1 cellular context compared by ENCODE assay signal in the genomic region with DNA sequence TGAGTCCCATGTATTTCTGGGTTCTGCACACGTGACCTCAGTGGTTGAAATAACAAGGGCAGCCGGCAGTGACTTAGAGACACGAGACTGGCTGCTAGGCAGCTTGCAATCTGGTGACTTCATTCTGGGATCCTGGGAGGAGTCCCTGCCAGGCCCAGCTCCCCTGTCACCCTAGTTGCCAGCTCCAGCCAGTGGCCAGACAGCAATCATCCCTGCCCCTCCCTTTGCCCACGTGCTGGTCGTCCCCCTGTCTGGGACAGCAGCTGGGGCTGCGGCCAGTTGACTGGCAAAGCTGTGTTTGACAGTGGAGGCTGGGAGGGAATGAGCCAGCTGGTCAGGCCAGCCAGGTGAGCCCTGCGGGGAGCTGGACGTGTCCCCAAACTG.
TF ChIP-seq lines count a peak whose summit lies in the region.

No MANE protein-coding gene starts in this region.

TF ChIP-seq in H1, 55 proteins besides CTCF, POLR2A, EP300 and RAD21:
- TF ChIP-seq CEBPB (IDR thresholded peaks at IDR 0.05; ENCODE audit: low read depth, low read length) (no peak), RFX5 (IDR thresholded peaks at IDR 0.05; ENCODE audit: borderline replicate concordance, low read depth, low read length) (no peak), KDM5A (IDR thresholded peaks at IDR 0.05; ENCODE audit: low read length) (no peak), KDM4A (IDR thresholded peaks at IDR 0.05; ENCODE audit: low read depth, low read length, severe bottlenecking) (no peak), CBX5 (IDR thresholded peaks at IDR 0.05; ENCODE audit: low read depth, low read length) (no peak), TAF1 (IDR thresholded peaks at IDR 0.05; ENCODE audit: low read depth, low read length) (no peak), TAF7 (optimal IDR thresholded peaks at IDR 0.05; ENCODE audit: borderline replicate concordance, low read depth, low read length) (no peak), POLR2AphosphoS5 (IDR thresholded peaks at IDR 0.05; ENCODE audit: low read depth, low read length) (no peak), FOSL1 (IDR thresholded peaks at IDR 0.05; ENCODE audit: insufficient read depth, low read depth, low read length) (no peak), SUZ12 (IDR thresholded peaks at IDR 0.05; ENCODE audit: low read length) (no peak), EGR1 (IDR thresholded peaks at IDR 0.05; ENCODE audit: borderline replicate concordance, low read depth, low read length) (no peak), SIRT6 (IDR thresholded peaks at IDR 0.05; ENCODE audit: low read length) (no peak)
